In the genomic region with DNA sequence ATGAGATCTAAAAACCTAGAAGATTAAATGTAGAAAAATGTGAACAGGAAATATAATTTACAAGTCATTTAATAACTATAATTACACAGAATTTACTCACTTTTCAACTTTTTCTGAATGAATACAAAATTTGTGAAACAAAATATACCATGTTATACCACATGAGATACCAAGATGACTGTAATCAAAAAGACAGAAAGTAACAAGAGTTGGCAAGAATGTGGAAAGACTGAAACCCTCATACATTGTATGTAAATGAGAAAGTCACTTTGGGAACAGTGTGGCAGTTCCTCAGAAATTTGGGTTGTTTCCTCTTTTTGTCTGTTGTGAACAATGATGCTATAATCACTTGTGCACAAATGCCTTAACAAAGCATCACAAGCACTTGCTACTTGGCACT, we compare ENCODE assay signal across 18 cellular contexts.
DNase-seq lines count a peak whose midpoint lies in the region; ATAC-seq, FAIRE-seq and TF ChIP-seq lines count a peak whose summit lies in the region.
"Had no signal": no experiment of that assay in that cellular context is flagged by ENCODE, and none has a peak within 500 bp of the region (broad histone marks: within the 10 kb centered on the region; RNA-seq: fewer than 3 reads in every experiment).

No MANE protein-coding gene starts in this region.

- no peaks in the 10 kb centered on the region for H3K36me3 Mint-ChIP-seq in activated CD8-positive, alpha-beta T cell treated with anti-CD3 and anti-CD28 coated beads for 36 hours (ENCODE audit: low read depth)
- H3K36me3 Mint-ChIP-seq: naive B cell had no signal

- no peak for TF ChIP-seq POLR2A in GM12891 (IDR thresholded peaks at IDR 0.05; ENCODE audit: low read depth, low read length)

- ATAC-seq in GM19043 (IDR thresholded peaks at IDR 0.05; ENCODE audit: low read depth, unreplicated experiment) (peak; percentile 35), HG02623 (IDR thresholded peaks at IDR 0.05; ENCODE audit: unreplicated experiment) (peak; percentile 54), HG03457 (IDR thresholded peaks at IDR 0.05; ENCODE audit: unreplicated experiment) (peak; percentile 64)
- ATAC-seq in activated CD8-positive, alpha-beta T cell treated with anti-CD3 and anti-CD28 coated beads for 36 hours, result no peak

- POLR2A ChIA-PET in activated CD8-positive, alpha-beta T cell treated with anti-CD3 and anti-CD28 coated beads for 36 hours (lab: Charles Lee), result no interaction called here

- CTCF ChIA-PET in activated CD8-positive, alpha-beta T cell treated with anti-CD3 and anti-CD28 coated beads for 36 hours (lab: Charles Lee), result no interaction called here

- H3K4me1 Mint-ChIP-seq in activated CD8-positive, alpha-beta T cell treated with anti-CD3 and anti-CD28 coated beads for 36 hours (ENCODE audit: low read depth), result no peaks in the 10 kb centered on the region
- H3K4me1 Mint-ChIP-seq: naive B cell had no signal

- no peak overlapping the region for H3K27ac Mint-ChIP-seq in activated CD8-positive, alpha-beta T cell treated with anti-CD3 and anti-CD28 coated beads for 36 hours
- H3K27ac Mint-ChIP-seq: naive B cell had no signal

- intact Hi-C loops in activated CD8-positive, alpha-beta T cell treated with anti-CD3 and anti-CD28 coated beads for 36 hours (cut with micrococcal nuclease), result no loop called here

- no peak overlapping the region for H3K4me3 Mint-ChIP-seq in activated CD8-positive, alpha-beta T cell treated with anti-CD3 and anti-CD28 coated beads for 36 hours
- H3K4me3 Mint-ChIP-seq: naive B cell had no signal

- H3K9me3 Mint-ChIP-seq in activated CD8-positive, alpha-beta T cell treated with anti-CD3 and anti-CD28 coated beads for 36 hours, result peaks cover 3% of the 10 kb centered on the region

- no peak for DNase-seq in GM12891 (ENCODE audit: insufficient read length, low spot score)
- DNase-seq in activated naive CD4-positive, alpha-beta T cell (lab: John Stamatoyannopoulos, UW), result no peak
- no peak for DNase-seq in activated CD8-positive, alpha-beta T cell treated with anti-CD3 and anti-CD28 coated beads for 36 hours
- no peak for DNase-seq in NCI-H1436 (lab: John Stamatoyannopoulos, UW)
- DNase-seq in HK-2 (ENCODE audit: unreplicated experiment), result no peak
- DNase-seq: activated gamma-delta T cell; effector memory CD4-positive, alpha-beta T cell; head of caudate nucleus; naive B cell; NCI-H187; NCI-H510A treated with DMSO at 0.1 percent for 48 hours; ovary; sigmoid colon; stimulated activated CD4-positive, alpha-beta T cell treated with anti-CD3 and anti-CD28 coated beads, Interleukin-2, amount 100 ng/mL, for 24 hours; T1000 had no signal

- no peak for FAIRE-seq in GM12891 (lab: Jason Lieb, UNC)

- no peak for TF ChIP-seq CTCF in activated CD8-positive, alpha-beta T cell treated with anti-CD3 and anti-CD28 coated beads for 36 hours (IDR thresholded peaks at IDR 0.05)

- no peaks in the 10 kb centered on the region for H3K27me3 Mint-ChIP-seq in activated CD8-positive, alpha-beta T cell treated with anti-CD3 and anti-CD28 coated beads for 36 hours
- H3K27me3 Mint-ChIP-seq: naive B cell had no signal

TF ChIP-seq in GM12891, 5 proteins besides CTCF, POLR2A, EP300 and RAD21:
- peak; percentile 58 for TF ChIP-seq SPI1 (IDR thresholded peaks at IDR 0.05; ENCODE audit: low read depth, low read length)
- no peak for TF ChIP-seq POU2F2 (IDR thresholded peaks at IDR 0.05; ENCODE audit: low read depth, low read length)
- TF ChIP-seq POLR2AphosphoS5 (IDR thresholded peaks at IDR 0.05; ENCODE audit: low read depth, low read length), result no peak
TF ChIP-seq in GM12891: peak in this region for 1.
